Comparison of ENCODE assay signal across 29 cellular contexts in the genomic region with DNA sequence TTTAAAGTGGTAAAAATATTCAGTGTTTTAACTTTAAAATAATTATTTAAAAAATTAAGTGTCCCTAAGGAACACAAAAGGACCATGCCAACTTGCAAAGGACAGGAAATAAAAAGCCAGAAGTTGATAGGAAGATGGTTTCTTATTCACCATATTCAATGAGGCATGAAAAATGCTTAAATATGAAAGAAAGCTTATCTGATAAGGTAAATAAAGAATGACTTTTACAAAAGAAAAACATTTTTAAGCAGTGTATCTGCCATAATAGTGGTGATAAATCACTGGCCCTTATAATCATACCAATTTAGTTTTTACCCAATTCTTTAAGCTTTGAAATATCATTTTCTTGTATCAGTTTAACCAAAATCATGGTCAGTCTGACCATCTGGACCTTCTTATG. TPM values are rescaled to one million over a fixed set of nuclear protein-coding genes. Genes with fewer than 3 reads are reported as not detected.
"Had no signal": no experiment of that assay in that cellular context is flagged by ENCODE, and none has a peak within 500 bp of the region (broad histone marks: within the 10 kb centered on the region; RNA-seq: fewer than 3 reads in every experiment).

No MANE protein-coding gene starts in this region.

- H3K4me3 ChIP-seq: ovary, psoas muscle, skin epidermis, smooth muscle cell, spleen, suprapubic skin, testis, tibial artery, transverse colon, upper lobe of right lung, uterus had no signal

- H3K27me3 ChIP-seq: ovary, spleen, suprapubic skin, testis, tibial artery, transverse colon, upper lobe of right lung, uterus had no signal

- DNase-seq: naive thymus-derived CD8-positive, alpha-beta T cell; nephron progenitor cell; occipital lobe; ovary; posterior cingulate gyrus; psoas muscle; right cardiac atrium; spleen; stimulated activated CD4-positive, alpha-beta T cell treated with anti-CD3 and anti-CD28 coated beads, Interleukin-12 subunit alpha, Interleukin-12 subunit beta, amount 100 ng/mL, for 4 hours; stimulated activated CD4-positive, alpha-beta T cell treated with anti-CD3 and anti-CD28 coated beads, Interleukin-1b, Interleukin-23, amount 100 ng/mL, for 48 hours; stimulated activated CD4-positive, alpha-beta T cell treated with anti-CD3 and anti-CD28 coated beads, Interleukin-4, amount 100 ng/mL, for 1 hour; stimulated activated CD4-positive, alpha-beta T cell treated with anti-CD3 and anti-CD28 coated beads, Interleukin-4, amount 100 ng/mL, for 4 hours; stimulated activated CD8-positive, alpha-beta memory T cell treated with anti-CD3 and anti-CD28 coated beads, Interleukin-4, amount 100 ng/mL, for 48 hours; stimulated activated naive CD4-positive, alpha-beta T cell; stimulated activated naive CD8-positive, alpha-beta T cell treated with anti-CD3 and anti-CD28 coated beads, Interleukin-15, amount 100 ng/mL, for 72 hours; stimulated activated naive CD8-positive, alpha-beta T cell treated with anti-CD3 and anti-CD28 coated beads, Interleukin-15, Interleukin-2, amounts not matched to agents 100 U/mL and 50 U/mL, for 24 hours; substantia nigra; testis; tibial artery; transverse colon; upper lobe of right lung; uterus had no signal

- H3K36me3 ChIP-seq: neutrophil, ovary, spleen, suprapubic skin, tibial artery, transverse colon, upper lobe of right lung, uterus had no signal

- H3K79me2 ChIP-seq: parathyroid adenoma had no signal

- H3K9me3 ChIP-seq: neutrophil, ovary, psoas muscle, spleen, suprapubic skin, testis, tibial artery, transverse colon, upper lobe of right lung, uterus had no signal

- ATAC-seq: naive thymus-derived CD8-positive, alpha-beta T cell; psoas muscle; right cardiac atrium; sciatic nerve; upper lobe of right lung had no signal

- H3K9ac ChIP-seq: parathyroid adenoma had no signal

- H3K4me2 ChIP-seq: smooth muscle cell had no signal

- H3K4me1 ChIP-seq: parathyroid adenoma, spleen, suprapubic skin, testis, tibial artery, transverse colon, upper lobe of right lung, uterus had no signal

- H3K27ac ChIP-seq: neutrophil, ovary, parathyroid adenoma, psoas muscle, skin epidermis, spleen, suprapubic skin, testis, tibial artery, transverse colon, upper lobe of right lung, uterus had no signal

- H2AFZ ChIP-seq: parathyroid adenoma had no signal

RNA-seq across cellular contexts. Expression of a gene that starts 33.5 kb away (rescaled TPM):
- total RNA-seq: naive thymus-derived CD8-positive, alpha-beta T cell; natural killer cell treated with Interleukin-12 subunit alpha and Interleukin-12 subunit beta and Interleukin-15 and Interleukin-18, amount 100 ng/mL, for 72 hours; occipital lobe; spleen; suprapubic skin had no signal
